Comparison of ENCODE assay signal across 28 cellular contexts in genomic region chr18:31429623-31430022, GRCh38. TPM values are rescaled to one million over a fixed set of nuclear protein-coding genes. Genes with fewer than 3 reads are reported as not detected.
A peak's percentile ranks its signal among the peaks of the same experiment; 100 is the strongest.
DNase-seq lines count a peak whose midpoint lies in the region; ATAC-seq, FAIRE-seq and TF ChIP-seq lines count a peak whose summit lies in the region.
"Had no signal": no experiment of that assay in that cellular context is flagged by ENCODE, and none has a peak within 500 bp of the region (broad histone marks: within the 10 kb centered on the region; RNA-seq: fewer than 3 reads in every experiment).

No MANE protein-coding gene starts in this region.

- DNase-seq in H9 = peak; percentile 56
- peak; percentile 75 for DNase-seq in RWPE1 (ENCODE audit: low spot score)
- DNase-seq in esophagus squamous epithelium (lab: John Stamatoyannopoulos, UW) = no peak
- peak; percentile 86 for DNase-seq in small intestine
- no peak for DNase-seq in dedifferentiated amniotic fluid mesenchymal stem cell (ENCODE audit: extremely low spot score)
- DNase-seq in ureter (ENCODE audit: low spot score) = no peak
- no peak for DNase-seq in activated T-cell treated with anti-CD3 and anti-CD28 coated beads, Interleukin-2, amount 50 U/mL, for 24 hours
- DNase-seq: activated CD4-positive, CD25-positive, alpha-beta regulatory T cell treated with anti-CD3 and anti-CD28 coated beads, Interleukin-2, amount 50 U/mL, for 72 hours; activated CD8-positive, alpha-beta memory T cell treated with anti-CD3 and anti-CD28 coated beads for 24 hours; activated naive CD4-positive, alpha-beta T cell treated with anti-CD3 and anti-CD28 coated beads, Interleukin-2, amount 50 U/mL, for 16 hours; activated T-cell treated with anti-CD3 and anti-CD28 coated beads, Interleukin-2, amount 50 U/mL, for 72 hours; cerebellar nuclear complex; effector CD4-positive, alpha-beta T cell; EL; KG1; MV-4-11; NCI-H1694 treated with DMSO at 0.1 percent for 48 hours; NCI-H345; RPMI8226; stimulated activated CD4-positive, alpha-beta T cell treated with anti-CD3 and anti-CD28 coated beads, Interleukin-4, amount 100 ng/mL, for 24 hours; stomach; upper lobe of left lung had no signal

- no peak overlapping the region for H3K9ac ChIP-seq in H9 (ENCODE audit: extremely low read depth, insufficient read length, low read length)

- no peak overlapping the region for H2BK120ac ChIP-seq in H9 (ENCODE audit: low read depth, low read length, poor library complexity, severe bottlenecking)

- intact Hi-C loops in esophagus squamous epithelium (cut with DNase I) = no loop called here

- no peak overlapping the region for H3K56ac ChIP-seq in H9 (ENCODE audit: insufficient read length, low read depth, low read length)

- CTCF ChIA-PET in RWPE1 (lab: Yijun Ruan, JAX) = interaction anchor here (0.6 kb wide), 1 partner anchor 12 kb away, joined by 3 read pairs; no protein-coding TSS in a partner anchor

- no CpG with 5 or more reads among the region's 2 CpGs for WGBS in H9 (ENCODE audit: extremely low coverage, insufficient read length, low lambda C conversion rate)
- WGBS in esophagus squamous epithelium, 2 donors = 11 to 47% methylated on average over 2 of the region's 2 CpGs
- 16 to 40% (median 30%) methylated on average over 2 of the region's 2 CpGs for WGBS in small intestine, 3 donors

- H3K4me1 ChIP-seq in H9 (ENCODE audit: insufficient read depth, low read length) (no peaks in the 10 kb centered on the region), esophagus squamous epithelium (peaks cover 0 to 39% (median 5%) of the 10 kb centered on the region in 3 donors), small intestine (ENCODE audit: control insufficient read depth in 2 of 2, insufficient read depth in 1 of 2, low read depth in 1 of 2, low read length in 1 of 2) (no peaks in the 10 kb centered on the region)
- H3K4me1 ChIP-seq: ascending aorta, upper lobe of left lung had no signal

- TF ChIP-seq CTCF in H9 (conservative IDR thresholded peaks at IDR 0.05) = no peak
- TF ChIP-seq CTCF in RWPE1 (conservative IDR thresholded peaks at IDR 0.05; ENCODE audit: low read depth) = no peak
- TF ChIP-seq CTCF in esophagus squamous epithelium (IDR thresholded peaks at IDR 0.05) = no peak

- no peak overlapping the region for H3K4me3 ChIP-seq in esophagus squamous epithelium
- no peak overlapping the region for H3K4me3 ChIP-seq in small intestine (ENCODE audit: low read depth in 1 of 2, low read length in 2 of 2)
- H3K4me3 ChIP-seq: ascending aorta, stomach, upper lobe of left lung had no signal

- H3K79me2 ChIP-seq in H9 (ENCODE audit: insufficient read depth, low read length) = no peaks in the 10 kb centered on the region

- H4K20me1 ChIP-seq in H9 (ENCODE audit: control insufficient read depth, insufficient read depth, insufficient read length) = no peaks in the 10 kb centered on the region

- H3K4me2 ChIP-seq in H9 (ENCODE audit: insufficient read depth, insufficient read length, low read length) = no peak overlapping the region

- H2BK20ac ChIP-seq in H9 (ENCODE audit: low read depth, low read length, poor library complexity, severe bottlenecking) = no peak overlapping the region

- H3K27ac ChIP-seq in H9 (ENCODE audit: insufficient read length, low read depth, low read length) (no peak overlapping the region), RWPE1 (no peak overlapping the region), esophagus squamous epithelium (peak overlapping the region; percentile 72 to 88 (median 77)), small intestine (ENCODE audit: low read depth in 1 of 2, low read length in 1 of 2) (no peak overlapping the region)
- H3K27ac ChIP-seq: ascending aorta, upper lobe of left lung had no signal

- H3K79me1 ChIP-seq in H9 (ENCODE audit: insufficient read depth, low read depth, low read length, poor library complexity, severe bottlenecking) = no peaks in the 10 kb centered on the region

- no peak overlapping the region for H3K18ac ChIP-seq in H9 (ENCODE audit: insufficient read length, low read depth, low read length)

- H3T11ph ChIP-seq in H9 (ENCODE audit: low read length) = no peak overlapping the region

- H3K4ac ChIP-seq in H9 (ENCODE audit: low read depth, low read length) = no peak overlapping the region

- H2AFZ ChIP-seq in H9 (ENCODE audit: low read length) = no peak overlapping the region

- H2BK15ac ChIP-seq in H9 (ENCODE audit: low read depth, low read length) = no peak overlapping the region

- POLR2A ChIA-PET in RWPE1 (lab: Yijun Ruan, JAX; ENCODE audit: low non-redundant PET) = no interaction called here

- no peaks in the 10 kb centered on the region for H3K36me3 ChIP-seq in esophagus squamous epithelium
- H3K36me3 ChIP-seq in small intestine (ENCODE audit: control insufficient read depth in 2 of 2, insufficient read depth in 2 of 2, low read length in 2 of 2) = no peaks in the 10 kb centered on the region
- H3K36me3 ChIP-seq: ascending aorta, stomach, upper lobe of left lung had no signal

- H3K36me3 Mint-ChIP-seq in H9 (ENCODE audit: insufficient read depth in 1 of 3, low read depth in 3 of 3) = peaks cover 0 to 15% (median 8%) of the 10 kb centered on the region in 3 experiments; a peak in 3 of 7 replicates
- no peaks in the 10 kb centered on the region for H3K36me3 Mint-ChIP-seq in activated T-cell treated with anti-CD3 and anti-CD28 coated beads, Interleukin-2, amount 50 U/mL, for 24 hours (ENCODE audit: low read depth)

- no peaks in the 10 kb centered on the region for H3K27me3 ChIP-seq in H9 (ENCODE audit: insufficient read depth, low read length)
- H3K27me3 ChIP-seq in esophagus squamous epithelium = no peaks in the 10 kb centered on the region
- no peaks in the 10 kb centered on the region for H3K27me3 ChIP-seq in small intestine (ENCODE audit: control insufficient read depth in 2 of 2, insufficient read depth in 2 of 2, low read length in 2 of 2)
- H3K27me3 ChIP-seq: ascending aorta, stomach, upper lobe of left lung had no signal

- no peak overlapping the region for H2AK5ac ChIP-seq in H9 (ENCODE audit: insufficient read length, low read length)

- no peak overlapping the region for H4K5ac ChIP-seq in H9 (ENCODE audit: insufficient read length, low read depth, low read length)

- H4K8ac ChIP-seq in H9 (replicated peaks; ENCODE audit: insufficient read length, low read depth, low read length) = no peak overlapping the region

- H3K9me3 Mint-ChIP-seq in H9 = peaks cover 0 to 8% of the 10 kb centered on the region in 2 experiments; a peak in 2 of 5 replicates
- no peaks in the 10 kb centered on the region for H3K9me3 Mint-ChIP-seq in activated T-cell treated with anti-CD3 and anti-CD28 coated beads, Interleukin-2, amount 50 U/mL, for 24 hours

- no peak overlapping the region for H4K91ac ChIP-seq in H9 (ENCODE audit: insufficient read length, low read depth, low read length)

- peak overlapping the region in 1 of 3 experiments; percentile 9; a peak in 1 of 7 replicates for H3K27ac Mint-ChIP-seq in H9
- no peak overlapping the region for H3K27ac Mint-ChIP-seq in activated T-cell treated with anti-CD3 and anti-CD28 coated beads, Interleukin-2, amount 50 U/mL, for 24 hours
- H3K27ac Mint-ChIP-seq: activated T-cell treated with anti-CD3 and anti-CD28 coated beads, Interleukin-2, amount 50 U/mL, for 72 hours had no signal

- H3K4me1 Mint-ChIP-seq in H9 = peaks cover 9 to 10% of the 10 kb centered on the region in 2 experiments
- no peaks in the 10 kb centered on the region for H3K4me1 Mint-ChIP-seq in activated T-cell treated with anti-CD3 and anti-CD28 coated beads, Interleukin-2, amount 50 U/mL, for 24 hours (ENCODE audit: low read depth)

- H3K4me3 Mint-ChIP-seq in H9 = no peak overlapping the region
- H3K4me3 Mint-ChIP-seq in activated T-cell treated with anti-CD3 and anti-CD28 coated beads, Interleukin-2, amount 50 U/mL, for 24 hours = no peak overlapping the region
- H3K4me3 Mint-ChIP-seq: activated T-cell treated with anti-CD3 and anti-CD28 coated beads, Interleukin-2, amount 50 U/mL, for 72 hours had no signal

- no peak for TF ChIP-seq POLR2A in esophagus squamous epithelium (IDR thresholded peaks at IDR 0.05)

- no peaks in the 10 kb centered on the region for H3K9me3 ChIP-seq in H9 (ENCODE audit: control insufficient read depth, low read depth, low read length)
- H3K9me3 ChIP-seq in esophagus squamous epithelium = no peaks in the 10 kb centered on the region
- H3K9me3 ChIP-seq in small intestine (ENCODE audit: control insufficient read depth, low read depth) = no peaks in the 10 kb centered on the region
- H3K9me3 ChIP-seq: ascending aorta, upper lobe of left lung had no signal

- H3K14ac ChIP-seq in H9 (ENCODE audit: insufficient read depth, low read length) = no peak overlapping the region

- no peak overlapping the region for H2BK5ac ChIP-seq in H9 (ENCODE audit: insufficient read length, low read length)

- H3K23me2 ChIP-seq in H9 (ENCODE audit: insufficient read length, low read depth, low read length, poor library complexity, severe bottlenecking) = no peaks in the 10 kb centered on the region

- no peaks in the 10 kb centered on the region for H3K27me3 Mint-ChIP-seq in H9 (ENCODE audit: low read depth)
- no peaks in the 10 kb centered on the region for H3K27me3 Mint-ChIP-seq in activated T-cell treated with anti-CD3 and anti-CD28 coated beads, Interleukin-2, amount 50 U/mL, for 24 hours

- no peak for ATAC-seq in HG03045 (IDR thresholded peaks at IDR 0.05; ENCODE audit: unreplicated experiment)
- ATAC-seq: activated T-cell treated with anti-CD3 and anti-CD28 coated beads, Interleukin-2, amount 50 U/mL, for 72 hours; SK-N-SH treated with all-trans-retinoic acid at 6 μM for 48 hours had no signal

- no peak overlapping the region for H3K23ac ChIP-seq in H9 (ENCODE audit: insufficient read length, low read depth, low read length)

- no peak overlapping the region for H2BK12ac ChIP-seq in H9 (ENCODE audit: insufficient read length, low read depth, low read length)

- no peak for FAIRE-seq in small intestine (lab: Jason Lieb, UNC)

RNA-seq across cellular contexts. Expression of gene DSG3, which starts 17.9 kb away (rescaled TPM):
- total RNA-seq in H9 (2021) (0.04 TPM in 2 replicates), esophagus squamous epithelium (100 to 1,000 TPM; 513 to 856 (median 737) TPM), ureter (0.05 TPM)
- 1 to 10 TPM in 1 of 3 donors, under 1 TPM in 2; 0.27 to 2.5 (median 0.67) TPM for polyA plus RNA-seq in small intestine
- total RNA-seq: activated T-cell treated with anti-CD3 and anti-CD28 coated beads, Interleukin-2, amount 50 U/mL, for 72 hours; ascending aorta; glomerular endothelial cell; myocyte; upper lobe of left lung had no signal

RNA-seq across cellular contexts. Expression of gene DSG4, which starts 53.0 kb away (rescaled TPM):
- total RNA-seq in H9 (2021) (not detected in 2 replicates), esophagus squamous epithelium (not detected), ureter (not detected)
- under 1 TPM in 1 of 3 donors, not detected in 2; 0.28 TPM for polyA plus RNA-seq in small intestine
- total RNA-seq: activated T-cell treated with anti-CD3 and anti-CD28 coated beads, Interleukin-2, amount 50 U/mL, for 72 hours; ascending aorta; glomerular endothelial cell; myocyte; renal cortical epithelial cell; upper lobe of left lung had no signal

Comparison
In these comparisons a context has a peak if more than half of its experiments do, and no peak if none do; other contexts are left out.
1. DNase-seq: peak in H9 (single experiment), RWPE1 (single experiment) and small intestine (single experiment); none in esophagus squamous epithelium (single experiment), dedifferentiated amniotic fluid mesenchymal stem cell (single experiment), ureter (single experiment) and activated T-cell treated with anti-CD3 and anti-CD28 coated beads, Interleukin-2, amount 50 U/mL, for 24 hours (single experiment).
2. H3K27ac ChIP-seq: peak in esophagus squamous epithelium (4 of 4); none in H9 (single experiment), RWPE1 (single experiment) and small intestine (0 of 2).
3. RNA of gene DSG3, which starts 17.9 kb away (total RNA-seq): 513 to 856 TPM in esophagus squamous epithelium; 0.05 TPM in ureter (single experiment) and 0.04 TPM in H9; every median in the first group is over 100 times any median in the second.